1 cellular context compared by ENCODE assay signal in the genomic region with DNA sequence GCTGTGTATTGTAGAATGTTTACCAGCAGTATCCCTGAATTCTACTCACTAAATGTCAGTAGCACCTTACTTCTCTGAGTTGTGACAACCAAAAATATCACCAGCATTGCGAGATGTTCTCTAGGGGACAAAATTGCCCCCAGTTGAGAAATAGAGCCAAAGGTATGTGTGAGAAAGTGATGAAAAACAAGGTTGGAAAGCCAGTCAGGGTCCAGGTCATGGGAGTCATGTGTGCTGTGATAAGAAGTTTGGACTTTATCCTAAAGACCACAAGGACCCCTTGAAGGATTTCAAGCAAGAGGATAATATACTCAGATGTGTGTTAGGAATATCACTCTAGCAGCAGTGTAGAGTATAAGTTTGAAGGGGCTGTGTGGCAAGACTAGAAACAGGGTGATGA.
TF ChIP-seq lines count a peak whose summit lies in the region.

No MANE protein-coding gene starts in this region.

TF ChIP-seq in HepG2, 621 proteins besides CTCF, POLR2A, EP300 and RAD21 (continued from another document):
- TF ChIP-seq, protein P1, sequence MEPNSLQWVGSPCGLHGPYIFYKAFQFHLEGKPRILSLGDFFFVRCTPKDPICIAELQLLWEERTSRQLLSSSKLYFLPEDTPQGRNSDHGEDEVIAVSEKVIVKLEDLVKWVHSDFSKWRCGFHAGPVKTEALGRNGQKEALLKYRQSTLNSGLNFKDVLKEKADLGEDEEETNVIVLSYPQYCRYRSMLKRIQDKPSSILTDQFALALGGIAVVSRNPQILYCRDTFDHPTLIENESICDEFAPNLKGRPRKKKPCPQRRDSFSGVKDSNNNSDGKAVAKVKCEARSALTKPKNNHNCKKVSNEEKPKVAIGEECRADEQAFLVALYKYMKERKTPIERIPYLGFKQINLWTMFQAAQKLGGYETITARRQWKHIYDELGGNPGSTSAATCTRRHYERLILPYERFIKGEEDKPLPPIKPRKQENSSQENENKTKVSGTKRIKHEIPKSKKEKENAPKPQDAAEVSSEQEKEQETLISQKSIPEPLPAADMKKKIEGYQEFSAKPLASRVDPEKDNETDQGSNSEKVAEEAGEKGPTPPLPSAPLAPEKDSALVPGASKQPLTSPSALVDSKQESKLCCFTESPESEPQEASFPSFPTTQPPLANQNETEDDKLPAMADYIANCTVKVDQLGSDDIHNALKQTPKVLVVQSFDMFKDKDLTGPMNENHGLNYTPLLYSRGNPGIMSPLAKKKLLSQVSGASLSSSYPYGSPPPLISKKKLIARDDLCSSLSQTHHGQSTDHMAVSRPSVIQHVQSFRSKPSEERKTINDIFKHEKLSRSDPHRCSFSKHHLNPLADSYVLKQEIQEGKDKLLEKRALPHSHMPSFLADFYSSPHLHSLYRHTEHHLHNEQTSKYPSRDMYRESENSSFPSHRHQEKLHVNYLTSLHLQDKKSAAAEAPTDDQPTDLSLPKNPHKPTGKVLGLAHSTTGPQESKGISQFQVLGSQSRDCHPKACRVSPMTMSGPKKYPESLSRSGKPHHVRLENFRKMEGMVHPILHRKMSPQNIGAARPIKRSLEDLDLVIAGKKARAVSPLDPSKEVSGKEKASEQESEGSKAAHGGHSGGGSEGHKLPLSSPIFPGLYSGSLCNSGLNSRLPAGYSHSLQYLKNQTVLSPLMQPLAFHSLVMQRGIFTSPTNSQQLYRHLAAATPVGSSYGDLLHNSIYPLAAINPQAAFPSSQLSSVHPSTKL (CRISPR knock-in tag; IDR thresholded peaks at IDR 0.05), result peak; percentile 40; the same call in 1 of the 2 replicates
- TF ChIP-seq PAXIP1 (CRISPR knock-in tag; conservative IDR thresholded peaks at IDR 0.05), result peak; percentile 58
- peak; percentile 64 for TF ChIP-seq NR2F6 (IDR thresholded peaks at IDR 0.05)
- TF ChIP-seq NR2F6 (CRISPR knock-in tag; IDR thresholded peaks at IDR 0.05), result peak; percentile 38; the same call in 1 of the 2 replicates
- TF ChIP-seq, protein P2, sequence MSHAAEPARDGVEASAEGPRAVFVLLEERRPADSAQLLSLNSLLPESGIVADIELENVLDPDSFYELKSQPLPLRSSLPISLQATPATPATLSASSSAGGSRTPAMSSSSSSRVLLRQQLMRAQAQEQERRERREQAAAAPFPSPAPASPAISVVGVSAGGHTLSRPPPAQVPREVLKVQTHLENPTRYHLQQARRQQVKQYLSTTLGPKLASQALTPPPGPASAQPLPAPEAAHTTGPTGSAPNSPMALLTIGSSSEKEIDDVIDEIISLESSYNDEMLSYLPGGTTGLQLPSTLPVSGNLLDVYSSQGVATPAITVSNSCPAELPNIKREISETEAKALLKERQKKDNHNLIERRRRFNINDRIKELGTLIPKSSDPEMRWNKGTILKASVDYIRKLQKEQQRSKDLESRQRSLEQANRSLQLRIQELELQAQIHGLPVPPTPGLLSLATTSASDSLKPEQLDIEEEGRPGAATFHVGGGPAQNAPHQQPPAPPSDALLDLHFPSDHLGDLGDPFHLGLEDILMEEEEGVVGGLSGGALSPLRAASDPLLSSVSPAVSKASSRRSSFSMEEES (CRISPR knock-in tag; IDR thresholded peaks at IDR 0.05), result peak; percentile 41; the same call in 1 of the 2 replicates
